In genomic region chr10:34313353-34313752, GRCh38 we compare ENCODE assay signal across 26 cellular contexts.
"Had no signal": no experiment of that assay in that cellular context is flagged by ENCODE, and none has a peak within 500 bp of the region (broad histone marks: within the 10 kb centered on the region; RNA-seq: fewer than 3 reads in every experiment).

No MANE protein-coding gene starts in this region.

- H3K27ac ChIP-seq: coronary artery, foreskin keratinocyte, pancreas, skin epidermis, stomach, suprapubic skin, tibial nerve had no signal

- H3K4me3 ChIP-seq: coronary artery, lung, pancreas, skin epidermis, stomach, suprapubic skin, tibial nerve had no signal

- H3K9me3 ChIP-seq: pancreas, stomach, suprapubic skin, tibial nerve had no signal

- H3K27me3 ChIP-seq: foreskin keratinocyte, pancreas, stomach, suprapubic skin, tibial nerve had no signal

- H3K4me1 ChIP-seq: foreskin keratinocyte, suprapubic skin had no signal

- ATAC-seq: activated T-cell treated with anti-CD3 and anti-CD28 coated beads, Interleukin-2, amount 50 U/mL, for 4 hours; foreskin keratinocyte; left lobe of liver; naive thymus-derived CD4-positive, alpha-beta T cell; pancreas; right cardiac atrium; stimulated activated memory B cell treated with anti-CD40 and anti-IgM and Interleukin-4, amounts not matched to agents 10 μg/mL and 1 μg/mL and 100 μg/mL, for 72 hours had no signal

- DNase-seq: activated CD4-positive, alpha-beta T cell treated with anti-CD3 and anti-CD28 coated beads for 1 hour; activated CD8-positive, alpha-beta memory T cell treated with anti-CD3 and anti-CD28 coated beads for 24 hours; activated CD8-positive, alpha-beta memory T cell treated with anti-CD3 and anti-CD28 coated beads, Interleukin-2, amount 50 U/mL, for 4 hours; activated naive CD4-positive, alpha-beta T cell treated with anti-CD3 and anti-CD28 coated beads for 36 hours; activated naive CD8-positive, alpha-beta T cell treated with anti-CD3 and anti-CD28 coated beads, Interleukin-2, amount 10 ng/mL, durations not matched to agents 7 days and 5 days; activated T-cell treated with anti-CD3 and anti-CD28 coated beads, Interleukin-2, amount 50 U/mL, for 4 hours; amygdala; cerebellar nuclear complex; endodermal cell; erythroblast; foreskin keratinocyte; kidney; naive thymus-derived CD4-positive, alpha-beta T cell; pancreas; right cardiac atrium; stimulated activated CD4-positive, alpha-beta T cell treated with anti-CD3 and anti-CD28 coated beads, Interleukin-2, amount 100 ng/mL, for 24 hours; stomach; T-helper 1 cell had no signal

- FAIRE-seq: kidney, pancreas, TTC549 had no signal

- H3K36me3 ChIP-seq: pancreas, suprapubic skin had no signal
